Comparison of ENCODE assay signal across 26 cellular contexts in the genomic region with DNA sequence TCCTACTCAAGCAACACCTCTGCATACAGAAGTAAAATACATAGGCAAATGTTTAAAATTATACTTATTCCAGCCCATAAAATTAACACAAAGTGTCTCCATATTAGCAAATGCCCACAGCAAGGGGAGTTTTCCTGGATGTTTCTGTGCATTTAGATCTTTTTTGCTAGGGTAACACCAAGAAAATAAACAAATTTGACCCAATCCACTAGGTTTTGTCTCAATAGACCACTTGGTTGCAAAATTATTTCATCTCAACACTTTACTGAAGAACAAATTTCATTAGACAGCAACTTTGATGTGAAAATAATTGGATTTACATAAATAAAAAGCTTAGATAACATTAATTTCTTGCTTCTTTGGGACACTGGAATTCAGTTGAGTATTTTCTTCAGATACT.
"Had no signal": no experiment of that assay in that cellular context is flagged by ENCODE, and none has a peak within 500 bp of the region (broad histone marks: within the 10 kb centered on the region; RNA-seq: fewer than 3 reads in every experiment).

No MANE protein-coding gene starts in this region.

- DNase-seq: hippocampal formation; kidney; left colon; left lung; lower lobe of right lung; mesendoderm; naive B cell; natural killer cell; nephron progenitor cell; ovary; posterior cingulate gyrus; retina; stimulated activated CD4-positive, alpha-beta T cell treated with anti-CD3 and anti-CD28 coated beads, Interleukin-12 subunit alpha, Interleukin-12 subunit beta, amount 100 ng/mL, for 4 hours; stimulated activated CD4-positive, alpha-beta T cell treated with anti-CD3 and anti-CD28 coated beads, Interleukin-15, amount 100 ng/mL, for 24 hours; stimulated activated CD4-positive, alpha-beta T cell treated with anti-CD3 and anti-CD28 coated beads, Interleukin-2, amount 100 ng/mL, for 24 hours; stimulated activated CD4-positive, alpha-beta T cell treated with anti-CD3 and anti-CD28 coated beads, Interleukin-4, amount 100 ng/mL, for 1 hour; stimulated activated naive B cell treated with anti-CD40 and anti-IgM and Interleukin-4, amounts not matched to agents 10 μg/mL and 1 μg/mL and 100 μg/mL, for 72 hours; stimulated activated naive CD8-positive, alpha-beta T cell treated with anti-CD3 and anti-CD28 coated beads, Interleukin-15, Interleukin-2, amounts not matched to agents 100 U/mL and 50 U/mL, for 24 hours; stomach; thyroid gland; transverse colon; upper lobe of left lung had no signal

- FAIRE-seq: kidney had no signal

- H3K9me3 ChIP-seq: left lung, lower lobe of right lung, ovary, prostate gland, stomach, testis, thyroid gland, transverse colon, upper lobe of left lung, vagina had no signal

- H3K4me1 ChIP-seq: thyroid gland had no signal

- H3K27ac ChIP-seq: left lung, lower lobe of right lung, ovary, skin epidermis, testis, thyroid gland, transverse colon, upper lobe of left lung had no signal

- H3K36me3 ChIP-seq: left lung, ovary, prostate gland, thyroid gland, transverse colon, upper lobe of left lung had no signal

- H3K4me3 ChIP-seq: left lung, lower lobe of right lung, ovary, prostate gland, skin epidermis, stomach, testis, thyroid gland, transverse colon, upper lobe of left lung, vagina had no signal

- H3K27me3 ChIP-seq: left lung, ovary, stomach, testis, thyroid gland, transverse colon, upper lobe of left lung, vagina had no signal
